23 cellular contexts compared by ENCODE assay signal in genomic region chr14:31954991-31955390, GRCh38.
A peak's percentile ranks its signal among the peaks of the same experiment; 100 is the strongest.
DNase-seq lines count a peak whose midpoint lies in the region; ATAC-seq, FAIRE-seq and TF ChIP-seq lines count a peak whose summit lies in the region.
"Had no signal": no experiment of that assay in that cellular context is flagged by ENCODE, and none has a peak within 500 bp of the region (broad histone marks: within the 10 kb centered on the region; RNA-seq: fewer than 3 reads in every experiment).

No MANE protein-coding gene starts in this region.

- CTCF ChIA-PET in A549 (lab: Yijun Ruan, JAX) = interaction anchor here (1.0 to 1.4 kb wide), 3 partner anchors 29 to 80 kb away, joined by 3 to 4 read pairs (median 3); no protein-coding TSS in a partner anchor

- ATAC-seq in A549 (no peak), mucosa of descending colon (no peak)
- no peak for ATAC-seq in effector memory CD8-positive, alpha-beta T cell (replicated peaks)

- no peaks in the 10 kb centered on the region for H4K20me1 ChIP-seq in GM23248 (ENCODE audit: insufficient read depth)

- no peaks in the 10 kb centered on the region for H3K79me2 ChIP-seq in GM23248 (ENCODE audit: insufficient read depth)

- no peak for TF ChIP-seq RAD21 in A549 (conservative IDR thresholded peaks at IDR 0.05 in 1 of 2, IDR thresholded peaks at IDR 0.05 in 1 of 2)

- H3K4me3 Mint-ChIP-seq in effector memory CD8-positive, alpha-beta T cell = no peak overlapping the region
- H3K4me3 Mint-ChIP-seq: CD8-positive, alpha-beta memory T cell; HFFc6; IgD-negative memory B cell had no signal

- H3K9me2 ChIP-seq in GM23248 (ENCODE audit: insufficient read depth) = no peaks in the 10 kb centered on the region

- intact Hi-C loops in mucosa of descending colon (cut with DNase I, micrococcal nuclease) = no loop called here

- H3F3A ChIP-seq in GM23248 (ENCODE audit: insufficient read depth) = no peaks in the 10 kb centered on the region; the same call in 1 of the 2 replicates

- H3K9me3 ChIP-seq in A549 (peaks cover 11% of the 10 kb centered on the region; the same call in 2 of the 3 replicates), GM23248 (ENCODE audit: low read depth) (no peaks in the 10 kb centered on the region), mucosa of descending colon (no peaks in the 10 kb centered on the region)

- H3K27me3 ChIP-seq in GM23248 (replicated peaks; ENCODE audit: insufficient read depth) = no peaks in the 10 kb centered on the region

- TF ChIP-seq CTCF in A549 (IDR thresholded peaks at IDR 0.05) = no peak
- no peak for TF ChIP-seq CTCF in mucosa of descending colon (IDR thresholded peaks at IDR 0.05)

- TF ChIP-seq EP300 in A549 (IDR thresholded peaks at IDR 0.05) = no peak

- DNase-seq in A549 (ENCODE audit: low read depth in 1 of 2, low spot score in 1 of 2) = no peak
- peak; percentile 76 for DNase-seq in GM23248
- DNase-seq in amniotic epithelial cell (ENCODE audit: low read depth) = peak; percentile 58
- peak; percentile 40 for DNase-seq in kidney glomerular epithelial cell (lab: John Stamatoyannopoulos, UW)
- no peak for DNase-seq in effector memory CD8-positive, alpha-beta T cell
- DNase-seq in mucosa of descending colon = no peak
- no peak for DNase-seq in activated CD4-positive, alpha-beta T cell treated with anti-CD3 and anti-CD28 coated beads, Interleukin-2, amount 50 U/mL, for 48 hours
- DNase-seq: C1 segment of cervical spinal cord; CD8-positive, alpha-beta memory T cell; DMS53; EL; HFFc6; Kasumi-1; MM.1S; NCI-H1092; NCI-H1436 treated with DMSO at 0.1 percent for 48 hours; NCI-H2029 treated with DMSO at 0.1 percent for 48 hours; NK-92 treated with Interleukin-12 subunit alpha and Interleukin-12 subunit beta, amount 100 ng/mL, for 24 hours; Right ventricle myocardium superior had no signal

- H3K4me1 Mint-ChIP-seq in effector memory CD8-positive, alpha-beta T cell (ENCODE audit: low read depth in 2 of 2) = no peaks in the 10 kb centered on the region
- H3K4me1 Mint-ChIP-seq: CD8-positive, alpha-beta memory T cell had no signal

- peaks cover 57% of the 10 kb centered on the region for H3K4me1 ChIP-seq in A549
- H3K4me1 ChIP-seq in GM23248 (ENCODE audit: insufficient read depth) = peaks cover 12% of the 10 kb centered on the region
- peaks cover 9% of the 10 kb centered on the region for H3K4me1 ChIP-seq in mucosa of descending colon (ENCODE audit: low read depth)

- H3K27ac Mint-ChIP-seq in effector memory CD8-positive, alpha-beta T cell = no peak overlapping the region
- H3K27ac Mint-ChIP-seq: CD8-positive, alpha-beta memory T cell; HFFc6; IgD-negative memory B cell had no signal

- no peak overlapping the region for H3K9ac ChIP-seq in GM23248

- H3K27ac ChIP-seq in A549 (peak overlapping the region; percentile 82 to 85), GM23248 (no peak overlapping the region)

- H3K4me2 ChIP-seq in A549 = peak overlapping the region; percentile 73
- no peak overlapping the region for H3K4me2 ChIP-seq in GM23248 (ENCODE audit: unreplicated experiment)

- in situ Hi-C loops in GM23248 (cut with MboI) = no loop called here

- no peaks in the 10 kb centered on the region for H3K9me3 Mint-ChIP-seq in effector memory CD8-positive, alpha-beta T cell
- H3K9me3 Mint-ChIP-seq: CD8-positive, alpha-beta memory T cell; HFFc6; IgD-negative memory B cell had no signal

- no peaks in the 10 kb centered on the region for H3K36me3 Mint-ChIP-seq in effector memory CD8-positive, alpha-beta T cell (ENCODE audit: insufficient read depth)
- H3K36me3 Mint-ChIP-seq: CD8-positive, alpha-beta memory T cell; IgD-negative memory B cell had no signal

- POLR2A ChIA-PET in A549 (lab: Yijun Ruan, JAX) = interaction anchor here (1.8 kb wide), 1 partner anchor 121 kb away, joined by 4 read pairs; the partner anchor contains the start of gene ARHGAP5

- no peak for TF ChIP-seq POLR2A in A549 (IDR thresholded peaks at IDR 0.05; ENCODE audit: low read length)

- no peak for FAIRE-seq in A549 (lab: Jason Lieb, UNC)
- FAIRE-seq: GM12891, GM18507, H54 had no signal

- H2AFZ ChIP-seq in GM23248 = no peak overlapping the region

- no peaks in the 10 kb centered on the region for H3K36me3 ChIP-seq in GM23248 (ENCODE audit: low read depth)
- H3K36me3 ChIP-seq in mucosa of descending colon (ENCODE audit: low read depth) = no peaks in the 10 kb centered on the region

- peaks cover 0 to 36% of the 10 kb centered on the region in 2 donors for H3K27me3 Mint-ChIP-seq in effector memory CD8-positive, alpha-beta T cell

- no peak overlapping the region for H3K4me3 ChIP-seq in A549
- H3K4me3 ChIP-seq in GM23248 = no peak overlapping the region
- H3K4me3 ChIP-seq in mucosa of descending colon = no peak overlapping the region

TF ChIP-seq in A549, 52 proteins besides CTCF, POLR2A, EP300 and RAD21:
- no peak for TF ChIP-seq MAZ (IDR thresholded peaks at IDR 0.05; ENCODE audit: borderline replicate concordance, low read depth, low read length)
- TF ChIP-seq ESRRA (IDR thresholded peaks at IDR 0.05; ENCODE audit: borderline replicate concordance, low read length) = no peak
- no peak for TF ChIP-seq MAX (IDR thresholded peaks at IDR 0.05)
- TF ChIP-seq RNF2 (IDR thresholded peaks at IDR 0.05; ENCODE audit: borderline replicate concordance, low read depth) = no peak
- peak; percentile 49 for TF ChIP-seq MAFK (IDR thresholded peaks at IDR 0.05; ENCODE audit: partially characterized antibody)
- TF ChIP-seq FOSL2 (IDR thresholded peaks at IDR 0.05) = no peak
- 0 out of 2 replicates have a peak, but pooled peaks have one; percentile 41 for TF ChIP-seq FOSL2 (CRISPR knock-in tag; IDR thresholded peaks at IDR 0.05)
- no peak for TF ChIP-seq ZFP36 (IDR thresholded peaks at IDR 0.05; ENCODE audit: borderline replicate concordance, partially characterized antibody)
- no peak for TF ChIP-seq CHD2 (IDR thresholded peaks at IDR 0.05; ENCODE audit: low read length, partially characterized antibody)
- no peak for TF ChIP-seq EHMT2 (IDR thresholded peaks at IDR 0.05; ENCODE audit: low read depth)
TF ChIP-seq in A549: peak in this region for 2.

Comparison
In these comparisons a context has a peak if more than half of its experiments do, and no peak if none do; other contexts are left out.
1. DNase-seq: peak in GM23248 (single experiment), amniotic epithelial cell (single experiment) and kidney glomerular epithelial cell (single experiment); none in A549 (0 of 2), effector memory CD8-positive, alpha-beta T cell (0 of 3), mucosa of descending colon (0 of 3) and activated CD4-positive, alpha-beta T cell treated with anti-CD3 and anti-CD28 coated beads, Interleukin-2, amount 50 U/mL, for 48 hours (0 of 2).